11 cellular contexts compared by ENCODE assay signal in genomic region chr4:15755321-15755750, GRCh38. TPM values are rescaled to one million over a fixed set of nuclear protein-coding genes. Genes with fewer than 3 reads are reported as not detected.
DNase-seq lines count a peak whose midpoint lies in the region; ATAC-seq and TF ChIP-seq lines count a peak whose summit lies in the region.
"Had no signal": no experiment of that assay in that cellular context is flagged by ENCODE, and none has a peak within 500 bp of the region (broad histone marks: within the 10 kb centered on the region; RNA-seq: fewer than 3 reads in every experiment).

No MANE protein-coding gene starts in this region.

- H3K9me3 Mint-ChIP-seq in CD4-positive, alpha-beta memory T cell = no peaks in the 10 kb centered on the region
- H3K9me3 Mint-ChIP-seq in H9 = no peaks in the 10 kb centered on the region; a peak in 1 of 5 replicates

- H3K79me2 ChIP-seq in H9 (ENCODE audit: insufficient read depth, low read length) = no peaks in the 10 kb centered on the region

- no peak overlapping the region for H2BK20ac ChIP-seq in H9 (ENCODE audit: low read depth, low read length, poor library complexity, severe bottlenecking)

- intact Hi-C loops in CD4-positive, alpha-beta memory T cell (cut with micrococcal nuclease) = loop anchor here (5.0 to 10.0 kb wide), 2 partner anchors 73 to 1819 kb away; partner anchors contain the start of genes FAM200B and LAP3
- intact Hi-C loops in mucosa of descending colon (cut with DNase I, micrococcal nuclease) = no loop called here

- no peak overlapping the region for H2BK15ac ChIP-seq in H9 (ENCODE audit: low read depth, low read length)

- H4K8ac ChIP-seq in H9 (replicated peaks; ENCODE audit: insufficient read length, low read depth, low read length) = no peak overlapping the region

- no peaks in the 10 kb centered on the region for H3K23me2 ChIP-seq in H9 (ENCODE audit: insufficient read length, low read depth, low read length, poor library complexity, severe bottlenecking)

- no peak overlapping the region for H3K9ac ChIP-seq in H9 (ENCODE audit: extremely low read depth, insufficient read length, low read length)

- H3K9me3 ChIP-seq in CD4-positive, alpha-beta memory T cell (ENCODE audit: control insufficient read depth in 1 of 2, low read length in 2 of 2) = no peaks in the 10 kb centered on the region
- H3K9me3 ChIP-seq in mucosa of descending colon = no peaks in the 10 kb centered on the region
- no peaks in the 10 kb centered on the region for H3K9me3 ChIP-seq in H9 (ENCODE audit: control insufficient read depth, low read depth, low read length)

- no peak overlapping the region for H3K18ac ChIP-seq in H9 (ENCODE audit: insufficient read length, low read depth, low read length)

- H4K5ac ChIP-seq in H9 (ENCODE audit: insufficient read length, low read depth, low read length) = no peak overlapping the region

- H3K4me3 ChIP-seq in CD4-positive, alpha-beta memory T cell (ENCODE audit: low read length in 2 of 2) = peak overlapping the region in 1 of 2 donors; percentile 46
- H3K4me3 ChIP-seq in foreskin fibroblast (ENCODE audit: low read depth in 1 of 2, low read length in 2 of 2) = no peak overlapping the region
- no peak overlapping the region for H3K4me3 ChIP-seq in mucosa of descending colon

- peak overlapping the region in 7 of 8 donors; percentile 9 to 81 (median 55) for H3K4me3 Mint-ChIP-seq in CD4-positive, alpha-beta memory T cell
- H3K4me3 Mint-ChIP-seq in H9 = no peak overlapping the region

- no peaks in the 10 kb centered on the region for H3K36me3 Mint-ChIP-seq in CD4-positive, alpha-beta memory T cell
- no peaks in the 10 kb centered on the region for H3K36me3 Mint-ChIP-seq in H9 (ENCODE audit: insufficient read depth in 1 of 3, low read depth in 3 of 3)

- no peak overlapping the region for H3K23ac ChIP-seq in H9 (ENCODE audit: insufficient read length, low read depth, low read length)

- H3K27ac ChIP-seq in CD4-positive, alpha-beta memory T cell (ENCODE audit: low read depth, low read length) = no peak overlapping the region
- H3K27ac ChIP-seq in RWPE1 (no peak overlapping the region), H9 (ENCODE audit: insufficient read length, low read depth, low read length) (no peak overlapping the region)

- H2BK120ac ChIP-seq in H9 (ENCODE audit: low read depth, low read length, poor library complexity, severe bottlenecking) = no peak overlapping the region

- no peaks in the 10 kb centered on the region for H3K27me3 Mint-ChIP-seq in CD4-positive, alpha-beta memory T cell
- no peaks in the 10 kb centered on the region for H3K27me3 Mint-ChIP-seq in H9 (ENCODE audit: low read depth)

- no peak overlapping the region for H3K14ac ChIP-seq in H9 (ENCODE audit: insufficient read depth, low read length)

- no peak overlapping the region for H3K4me2 ChIP-seq in H9 (ENCODE audit: insufficient read depth, insufficient read length, low read length)

- no peak overlapping the region for H4K91ac ChIP-seq in H9 (ENCODE audit: insufficient read length, low read depth, low read length)

- H2AFZ ChIP-seq in H9 (ENCODE audit: low read length) = no peak overlapping the region

- DNase-seq in CD4-positive, alpha-beta memory T cell = peak in 2 of 5 donors; percentile 22 to 64
- DNase-seq in activated CD8-positive, alpha-beta memory T cell treated with anti-CD3 and anti-CD28 coated beads for 24 hours = peak; percentile 78
- DNase-seq in foreskin fibroblast (peak; percentile 24 to 55), RWPE1 (ENCODE audit: low spot score) (no peak), mucosa of descending colon (no peak), NCI-H1417 treated with DMSO at 0.1 percent for 48 hours (lab: John Stamatoyannopoulos, UW) (no peak), H9 (no peak)
- DNase-seq: Calu3, retina had no signal

- H3K4ac ChIP-seq in H9 (ENCODE audit: low read depth, low read length) = no peak overlapping the region

- H3K27me3 ChIP-seq in CD4-positive, alpha-beta memory T cell (ENCODE audit: insufficient read depth, low read length) = no peaks in the 10 kb centered on the region
- no peaks in the 10 kb centered on the region for H3K27me3 ChIP-seq in H9 (ENCODE audit: insufficient read depth, low read length)

- peaks cover 40 to 49% (median 42%) of the 10 kb centered on the region in 4 donors for H3K4me1 Mint-ChIP-seq in CD4-positive, alpha-beta memory T cell
- peaks cover 8 to 10% of the 10 kb centered on the region in 2 experiments; a peak in 2 of 4 replicates for H3K4me1 Mint-ChIP-seq in H9

- no peaks in the 10 kb centered on the region for H3K36me3 ChIP-seq in CD4-positive, alpha-beta memory T cell (ENCODE audit: insufficient read depth, low read length)
- no peaks in the 10 kb centered on the region for H3K36me3 ChIP-seq in mucosa of descending colon (ENCODE audit: low read depth)

- no CpG with 5 or more reads among the region's 4 CpGs for WGBS in H9 (ENCODE audit: extremely low coverage, insufficient read length, low lambda C conversion rate)

- CTCF ChIA-PET in CD4-positive, alpha-beta memory T cell (lab: Charles Lee; ENCODE audit: partially characterized antibody) = interaction anchor here (1.1 to 4.3 kb wide), 13 partner anchors 11 to 127 kb away, joined by 3 to 49 read pairs (median 8); no protein-coding TSS in a partner anchor
- CTCF ChIA-PET in RWPE1 (lab: Yijun Ruan, JAX) = no interaction called here

- no peak overlapping the region for H2BK5ac ChIP-seq in H9 (ENCODE audit: insufficient read length, low read length)

- H2BK12ac ChIP-seq in H9 (ENCODE audit: insufficient read length, low read depth, low read length) = no peak overlapping the region

- ATAC-seq in HG03442 (IDR thresholded peaks at IDR 0.05; ENCODE audit: unreplicated experiment) (peak; percentile 24), mucosa of descending colon (no peak)

- H3K56ac ChIP-seq in H9 (ENCODE audit: insufficient read length, low read depth, low read length) = no peak overlapping the region

- H2AK5ac ChIP-seq in H9 (ENCODE audit: insufficient read length, low read length) = no peak overlapping the region

- POLR2A ChIA-PET in CD4-positive, alpha-beta memory T cell (lab: Charles Lee; ENCODE audit: partially characterized antibody) = interaction anchor here (1.8 to 5.8 kb wide), 3 partner anchors 11 to 100 kb away, joined by 4 to 68 read pairs (median 10); partner anchors contain the start of genes FAM200B and FBXL5
- POLR2A ChIA-PET in RWPE1 (lab: Yijun Ruan, JAX; ENCODE audit: low non-redundant PET) = no interaction called here

- H4K20me1 ChIP-seq in H9 (ENCODE audit: control insufficient read depth, insufficient read depth, insufficient read length) = no peaks in the 10 kb centered on the region

- H3K79me1 ChIP-seq in H9 (ENCODE audit: insufficient read depth, low read depth, low read length, poor library complexity, severe bottlenecking) = no peaks in the 10 kb centered on the region

- no peak for TF ChIP-seq CTCF in foreskin fibroblast (IDR thresholded peaks at IDR 0.05; ENCODE audit: low read depth, low read length)
- no peak for TF ChIP-seq CTCF in RWPE1 (conservative IDR thresholded peaks at IDR 0.05; ENCODE audit: low read depth)
- no peak for TF ChIP-seq CTCF in mucosa of descending colon (IDR thresholded peaks at IDR 0.05)
- no peak for TF ChIP-seq CTCF in H9 (conservative IDR thresholded peaks at IDR 0.05)

- H3T11ph ChIP-seq in H9 (ENCODE audit: low read length) = no peak overlapping the region

- peak overlapping the region; percentile 8 to 95 (median 89) for H3K27ac Mint-ChIP-seq in CD4-positive, alpha-beta memory T cell
- no peak overlapping the region for H3K27ac Mint-ChIP-seq in H9

- peaks cover 45% of the 10 kb centered on the region for H3K4me1 ChIP-seq in CD4-positive, alpha-beta memory T cell (ENCODE audit: insufficient read depth, low read length)
- no peaks in the 10 kb centered on the region for H3K4me1 ChIP-seq in mucosa of descending colon (ENCODE audit: low read depth)
- H3K4me1 ChIP-seq in H9 (ENCODE audit: insufficient read depth, low read length) = no peaks in the 10 kb centered on the region

RNA-seq across cellular contexts. Expression of gene CD38, which starts 22.8 kb away (rescaled TPM):
- total RNA-seq in CD4-positive, alpha-beta memory T cell = 1 to 10 TPM in 1 of 2 experiments, under 1 TPM in 1; 1.00 to 1.7 TPM
- 1 to 10 TPM in 1 of 2 donors, under 1 TPM in 1; 0.69 to 3.0 TPM for polyA plus RNA-seq in CD4-positive, alpha-beta memory T cell
- total RNA-seq in mucosa of descending colon = 1 to 10 TPM; 1.8 to 6.2 (median 3.8) TPM
- total RNA-seq in H9 (2021) = 0.07 and 0.57 TPM in 2 replicates
- total RNA-seq: epithelial cell of proximal tubule had no signal

RNA-seq across cellular contexts. Expression of gene BST1, which starts 52.5 kb away (rescaled TPM):
- total RNA-seq in CD4-positive, alpha-beta memory T cell = under 1 TPM; 0.44 to 0.75 TPM
- under 1 TPM in 1 of 2 donors, not detected in 1; 0.53 TPM for polyA plus RNA-seq in CD4-positive, alpha-beta memory T cell
- total RNA-seq in mucosa of descending colon (10 to 100 TPM in 1 of 3 donors, 1 to 10 TPM in 2; 4.7 to 14.6 (median 6.9) TPM), H9 (2021) (0.48 TPM in 1 of 2 replicates, not detected in the other)

Comparison
In these comparisons a context has a peak if more than half of its experiments do, and no peak if none do; other contexts are left out.
1. DNase-seq: peak in activated CD8-positive, alpha-beta memory T cell treated with anti-CD3 and anti-CD28 coated beads for 24 hours (single experiment) and foreskin fibroblast (2 of 2); none in RWPE1 (single experiment), mucosa of descending colon (0 of 3), NCI-H1417 treated with DMSO at 0.1 percent for 48 hours (single experiment) and H9 (single experiment).
2. H3K27ac Mint-ChIP-seq: peak in CD4-positive, alpha-beta memory T cell (7 of 7); none in H9 (0 of 3).
3. H3K4me3 Mint-ChIP-seq: peak in CD4-positive, alpha-beta memory T cell (7 of 8); none in H9 (0 of 2).